Comparison of ENCODE assay signal across 18 cellular contexts in the genomic region with DNA sequence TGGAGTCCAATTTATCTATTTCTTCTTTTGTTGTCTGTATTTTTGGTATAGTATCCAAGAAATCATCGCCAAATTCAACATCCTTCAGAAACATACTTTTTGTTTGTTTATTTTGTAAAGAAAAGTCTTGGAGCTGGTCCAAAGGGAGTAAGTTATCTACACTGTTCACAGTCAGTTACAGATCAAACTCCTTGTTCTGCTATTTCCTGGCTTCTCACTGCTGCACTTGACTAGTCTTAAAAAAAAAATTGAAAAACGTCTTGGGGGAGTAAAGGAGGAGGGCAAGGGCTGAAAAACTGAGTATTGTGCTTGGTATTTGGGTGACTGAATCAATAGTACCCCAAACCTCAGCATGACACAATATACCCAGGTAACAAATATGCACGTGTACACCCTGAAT.
DNase-seq lines count a peak whose midpoint lies in the region; ATAC-seq, FAIRE-seq and TF ChIP-seq lines count a peak whose summit lies in the region.
"Had no signal": no experiment of that assay in that cellular context is flagged by ENCODE, and none has a peak within 500 bp of the region (broad histone marks: within the 10 kb centered on the region; RNA-seq: fewer than 3 reads in every experiment).

No MANE protein-coding gene starts in this region.

- peak overlapping the region in 2 of 3 experiments; percentile 48 to 68 for H3K27ac Mint-ChIP-seq in nephron
- no peak overlapping the region for H3K27ac Mint-ChIP-seq in activated naive CD4-positive, alpha-beta T cell treated with anti-CD3 and anti-CD28 coated beads, Interleukin-2, amount 50 U/mL, for 72 hours
- H3K27ac Mint-ChIP-seq: CD14-positive monocyte had no signal

- H3K4me1 Mint-ChIP-seq in nephron = peaks cover 13% of the 10 kb centered on the region
- H3K4me1 Mint-ChIP-seq: CD14-positive monocyte had no signal

- in situ Hi-C loops in KBM-7 (cut with MboI; ENCODE audit: low pct_unique_long_range_greater_than_20kb, low sequenced_read_pairs) = no loop called here

- no peaks in the 10 kb centered on the region for H3K27me3 Mint-ChIP-seq in nephron (ENCODE audit: low read depth)

- FAIRE-seq in RCC 7860 (lab: Jason Lieb, UNC) (peak; percentile 16), HTR-8/SVneo (lab: Jason Lieb, UNC) (no peak)

- no peak for ATAC-seq in activated naive CD4-positive, alpha-beta T cell treated with anti-CD3 and anti-CD28 coated beads, Interleukin-2, amount 50 U/mL, for 72 hours

- no peaks in the 10 kb centered on the region for H3K36me3 Mint-ChIP-seq in nephron (ENCODE audit: low read depth)
- no peaks in the 10 kb centered on the region for H3K36me3 Mint-ChIP-seq in activated naive CD4-positive, alpha-beta T cell treated with anti-CD3 and anti-CD28 coated beads, Interleukin-2, amount 50 U/mL, for 72 hours
- H3K36me3 Mint-ChIP-seq: CD14-positive monocyte had no signal

- no peaks in the 10 kb centered on the region for H3K9me3 Mint-ChIP-seq in nephron
- peaks cover 0 to 7% of the 10 kb centered on the region in 2 donors for H3K9me3 Mint-ChIP-seq in activated naive CD4-positive, alpha-beta T cell treated with anti-CD3 and anti-CD28 coated beads, Interleukin-2, amount 50 U/mL, for 72 hours

- DNase-seq in RCC 7860 (ENCODE audit: low spot score) (no peak), dermis blood vessel endothelial cell (peak; percentile 56), HTR-8/SVneo (ENCODE audit: insufficient read length, low spot score) (no peak), COR-L47 (lab: John Stamatoyannopoulos, UW) (no peak), KBM-7 (no peak)
- DNase-seq in activated naive CD4-positive, alpha-beta T cell treated with anti-CD3 and anti-CD28 coated beads, Interleukin-2, amount 50 U/mL, for 72 hours (ENCODE audit: low spot score in 2 of 2) = no peak
- DNase-seq: ACHN; DMS 273 treated with DMSO at 0.1 percent for 48 hours; GDM1; GM23248; HCEC 1CT; NCI-H1694 treated with DMSO at 0.1 percent for 48 hours; NCI-H510A; NCI-H748 treated with DMSO at 0.1 percent for 48 hours; NK-92 treated with Interleukin-12 subunit alpha and Interleukin-12 subunit beta, amount 100 ng/mL, for 24 hours; SHP77 had no signal

- TF ChIP-seq CTCF in nephron (IDR thresholded peaks at IDR 0.05; ENCODE audit: unreplicated experiment in 3 of 3) = no peak

- no peak overlapping the region for H3K4me3 Mint-ChIP-seq in nephron
- H3K4me3 Mint-ChIP-seq: CD14-positive monocyte had no signal

Comparison
In these comparisons a context has a peak if more than half of its experiments do, and no peak if none do; other contexts are left out.
1. H3K27ac Mint-ChIP-seq: peak in nephron (2 of 3); none in activated naive CD4-positive, alpha-beta T cell treated with anti-CD3 and anti-CD28 coated beads, Interleukin-2, amount 50 U/mL, for 72 hours (0 of 2).